1 cellular context compared by ENCODE assay signal in genomic region chr3:149120051-149120972, GRCh38.
TF ChIP-seq lines count a peak whose summit lies in the region.

No MANE protein-coding gene starts in this region.

TF ChIP-seq in GM23338, 12 proteins besides CTCF, POLR2A, EP300 and RAD21 (continued from another document):
- TF ChIP-seq REST (IDR thresholded peaks at IDR 0.05; ENCODE audit: unreplicated experiment) = no peak
- no peak for TF ChIP-seq JUNB (IDR thresholded peaks at IDR 0.05; ENCODE audit: unreplicated experiment)
- no peak for TF ChIP-seq ZNF114 (CRISPR knock-in tag; IDR thresholded peaks at IDR 0.05)
